In the genomic region with DNA sequence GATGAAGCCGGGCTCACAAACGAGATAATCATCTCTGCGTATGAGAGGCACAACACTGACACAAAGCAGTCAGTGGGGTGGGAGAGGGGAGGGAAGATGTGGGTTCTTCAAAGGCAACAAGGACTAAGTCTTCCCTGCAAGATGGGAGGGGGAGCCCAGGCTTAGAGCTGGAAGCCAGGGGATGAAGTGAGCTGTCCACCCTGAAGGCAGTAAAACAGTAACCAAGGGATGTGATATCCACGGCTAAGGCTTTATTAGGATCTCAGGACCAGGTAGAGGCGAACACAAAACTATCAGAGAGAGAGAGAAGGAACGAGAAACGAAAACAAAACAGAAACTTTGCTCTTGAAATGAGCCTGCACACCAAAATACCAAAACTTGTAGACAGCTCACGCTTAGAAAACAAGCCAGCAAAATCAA, we compare ENCODE assay signal across 10 cellular contexts.
DNase-seq lines count a peak whose midpoint lies in the region; ATAC-seq and TF ChIP-seq lines count a peak whose summit lies in the region.
"Had no signal": no experiment of that assay in that cellular context is flagged by ENCODE, and none has a peak within 500 bp of the region (broad histone marks: within the 10 kb centered on the region; RNA-seq: fewer than 3 reads in every experiment).

No MANE protein-coding gene starts in this region.

- peak overlapping the region; percentile 87 for H3K27ac ChIP-seq in CD4-positive, CD25-positive, alpha-beta regulatory T cell (ENCODE audit: insufficient read depth, low read length, poor library complexity, severe bottlenecking)
- no peak overlapping the region for H3K27ac ChIP-seq in A673 (ENCODE audit: low read depth, low read length, poor library complexity, severe bottlenecking)
- H3K27ac ChIP-seq: BLaER1 had no signal

- peak; percentile 76 to 78 for ATAC-seq in CD4-positive, CD25-positive, alpha-beta regulatory T cell (ENCODE audit: low read depth in 2 of 2)
- peak; percentile 97 for ATAC-seq in HG03439 (IDR thresholded peaks at IDR 0.05; ENCODE audit: unreplicated experiment)

- no peaks in the 10 kb centered on the region for H3K27me3 ChIP-seq in CD4-positive, CD25-positive, alpha-beta regulatory T cell (ENCODE audit: control insufficient read depth, insufficient read depth, low read length)
- no peaks in the 10 kb centered on the region for H3K27me3 ChIP-seq in A673 (replicated peaks; ENCODE audit: insufficient read depth, low read depth, low read length, poor library complexity)
- H3K27me3 ChIP-seq: BLaER1 had no signal

- peak overlapping the region; percentile 84 for H3K4me3 ChIP-seq in CD4-positive, CD25-positive, alpha-beta regulatory T cell (ENCODE audit: low read depth, low read length)
- no peak overlapping the region for H3K4me3 ChIP-seq in lower leg skin (ENCODE audit: low read depth, poor library complexity, severe bottlenecking)
- no peak overlapping the region for H3K4me3 ChIP-seq in A673 (ENCODE audit: low read depth, low read length, poor library complexity, severe bottlenecking)
- H3K4me3 ChIP-seq: BLaER1 had no signal

- H3K27ac Mint-ChIP-seq in CD4-positive, CD25-positive, alpha-beta regulatory T cell = peak overlapping the region; percentile 87 to 98 (median 94)
- H3K27ac Mint-ChIP-seq in activated naive CD4-positive, alpha-beta T cell treated with anti-CD3 and anti-CD28 coated beads, Interleukin-2, amount 10 ng/mL, durations not matched to agents 7 days and 5 days = peak overlapping the region; percentile 96
- H3K27ac Mint-ChIP-seq: endodermal cell had no signal

- TF ChIP-seq CTCF in GM20000 (IDR thresholded peaks at IDR 0.05; ENCODE audit: extremely low read depth, missing control alignments) (no peak), lower leg skin (IDR thresholded peaks at IDR 0.05) (no peak), A673 (conservative IDR thresholded peaks at IDR 0.05; ENCODE audit: low read depth, low read length) (no peak)

- H3K36me3 Mint-ChIP-seq in CD4-positive, CD25-positive, alpha-beta regulatory T cell = peaks cover 14% of the 10 kb centered on the region
- H3K36me3 Mint-ChIP-seq in activated naive CD4-positive, alpha-beta T cell treated with anti-CD3 and anti-CD28 coated beads, Interleukin-2, amount 10 ng/mL, durations not matched to agents 7 days and 5 days = peaks cover 27% of the 10 kb centered on the region

- H3K4me1 ChIP-seq in CD4-positive, CD25-positive, alpha-beta regulatory T cell (ENCODE audit: control insufficient read depth, insufficient read depth, low read length, poor library complexity, severe bottlenecking) = peaks cover 19% of the 10 kb centered on the region
- no peaks in the 10 kb centered on the region for H3K4me1 ChIP-seq in A673 (ENCODE audit: insufficient read depth, low read length, poor library complexity, severe bottlenecking)
- H3K4me1 ChIP-seq: BLaER1 had no signal

- peak in 2 of 3 donors; percentile 55 to 78 for DNase-seq in CD4-positive, CD25-positive, alpha-beta regulatory T cell
- DNase-seq in GM20000 (ENCODE audit: low spot score) (peak; percentile 54), NK-92 (lab: John Stamatoyannopoulos, UW; ENCODE audit: unreplicated experiment) (no peak), lower leg skin (ENCODE audit: low spot score in 2 of 2) (no peak), iPS-NIHi7 (ENCODE audit: extremely low spot score) (no peak), A673 (ENCODE audit: low spot score) (no peak)
- DNase-seq in activated naive CD4-positive, alpha-beta T cell treated with anti-CD3 and anti-CD28 coated beads, Interleukin-2, amount 10 ng/mL, durations not matched to agents 7 days and 5 days = peak; percentile 69

- H3K4me3 Mint-ChIP-seq in CD4-positive, CD25-positive, alpha-beta regulatory T cell = peak overlapping the region; percentile 79 to 89 (median 84)
- peak overlapping the region; percentile 77 for H3K4me3 Mint-ChIP-seq in activated naive CD4-positive, alpha-beta T cell treated with anti-CD3 and anti-CD28 coated beads, Interleukin-2, amount 10 ng/mL, durations not matched to agents 7 days and 5 days
- H3K4me3 Mint-ChIP-seq: endodermal cell had no signal

- peaks cover 0 to 12% (median 2%) of the 10 kb centered on the region in 7 donors for H3K9me3 Mint-ChIP-seq in CD4-positive, CD25-positive, alpha-beta regulatory T cell
- peaks cover 18% of the 10 kb centered on the region for H3K9me3 Mint-ChIP-seq in activated naive CD4-positive, alpha-beta T cell treated with anti-CD3 and anti-CD28 coated beads, Interleukin-2, amount 10 ng/mL, durations not matched to agents 7 days and 5 days

- H3K27me3 Mint-ChIP-seq in CD4-positive, CD25-positive, alpha-beta regulatory T cell = no peaks in the 10 kb centered on the region
- H3K27me3 Mint-ChIP-seq in activated naive CD4-positive, alpha-beta T cell treated with anti-CD3 and anti-CD28 coated beads, Interleukin-2, amount 10 ng/mL, durations not matched to agents 7 days and 5 days = no peaks in the 10 kb centered on the region

- H3K36me3 ChIP-seq in CD4-positive, CD25-positive, alpha-beta regulatory T cell (ENCODE audit: control insufficient read depth, insufficient read depth, low read length) = no peaks in the 10 kb centered on the region
- H3K36me3 ChIP-seq in A673 (ENCODE audit: insufficient read depth, low read length, poor library complexity, severe bottlenecking) = no peaks in the 10 kb centered on the region

- CTCF ChIA-PET in activated naive CD4-positive, alpha-beta T cell treated with anti-CD3 and anti-CD28 coated beads, Interleukin-2, amount 10 ng/mL, durations not matched to agents 7 days and 5 days (lab: Charles Lee) = interaction anchor here (0.7 to 3.1 kb wide), 3 partner anchors 46 to 129 kb away, joined by 4 to 13 read pairs (median 10); no protein-coding TSS in a partner anchor
- CTCF ChIA-PET in A673 (lab: Charles Lee) = no interaction called here

- H3K9me3 ChIP-seq in CD4-positive, CD25-positive, alpha-beta regulatory T cell (ENCODE audit: control insufficient read depth in 2 of 2, low read length in 2 of 2) = peaks cover 0 to 7% of the 10 kb centered on the region in 2 experiments
- H3K9me3 ChIP-seq in A673 (ENCODE audit: low read depth, low read length, poor library complexity, severe bottlenecking) = no peaks in the 10 kb centered on the region

- TF ChIP-seq POLR2A in lower leg skin (IDR thresholded peaks at IDR 0.05) = no peak

- POLR2A ChIA-PET in A673 (lab: Charles Lee; ENCODE audit: low non-redundant PET) = no interaction called here

- intact Hi-C loops in lower leg skin (cut with DNase I; ENCODE audit: low total_unique reads) (no loop called here), A673 (cut with micrococcal nuclease; ENCODE audit: unreplicated experiment) (no loop called here)

- BruUV-seq in A673 (replicated peaks; lab: Mats Ljungman, UMichigan) = no TSS peak

- H3K4me1 Mint-ChIP-seq in CD4-positive, CD25-positive, alpha-beta regulatory T cell = peaks cover 23 to 44% (median 33%) of the 10 kb centered on the region in 4 donors
- H3K4me1 Mint-ChIP-seq in activated naive CD4-positive, alpha-beta T cell treated with anti-CD3 and anti-CD28 coated beads, Interleukin-2, amount 10 ng/mL, durations not matched to agents 7 days and 5 days = peaks cover 38% of the 10 kb centered on the region

- WGBS in lower leg skin, 2 donors = 55 to 57% methylated on average over 8 of the region's 8 CpGs

Comparison
In these comparisons a context has a peak if more than half of its experiments do, and no peak if none do; other contexts are left out.
1. DNase-seq: peak in CD4-positive, CD25-positive, alpha-beta regulatory T cell (2 of 3), GM20000 (single experiment) and activated naive CD4-positive, alpha-beta T cell treated with anti-CD3 and anti-CD28 coated beads, Interleukin-2, amount 10 ng/mL, durations not matched to agents 7 days and 5 days (single experiment); none in NK-92 (single experiment), lower leg skin (0 of 2), iPS-NIHi7 (single experiment) and A673 (single experiment).